In genomic region chr4:140048419-140049022, GRCh38 we compare ENCODE assay signal across 8 cellular contexts.
DNase-seq lines count a peak whose midpoint lies in the region; ATAC-seq and TF ChIP-seq lines count a peak whose summit lies in the region.

No MANE protein-coding gene starts in this region.

- H3K9ac ChIP-seq in mammary epithelial cell (ENCODE audit: insufficient read depth, low read length): no peak overlapping the region

- H3K36me3 ChIP-seq in mammary epithelial cell (ENCODE audit: insufficient read depth, low read length) (no peaks in the 10 kb centered on the region), aorta (ENCODE audit: control insufficient read depth in 1 of 2, insufficient read depth in 2 of 2, low read length in 1 of 2) (no peaks in the 10 kb centered on the region)
- no peaks in the 10 kb centered on the region for H3K36me3 ChIP-seq in effector memory CD4-positive, alpha-beta T cell (ENCODE audit: control insufficient read depth, insufficient read depth, low read length)

- CTCF ChIA-PET in mammary epithelial cell (lab: Charles Lee; ENCODE audit: low non-redundant PET): no interaction called here

- H3K9me3 ChIP-seq in mammary epithelial cell (replicated peaks; ENCODE audit: insufficient read depth, low read length) (no peaks in the 10 kb centered on the region), mononuclear cell (ENCODE audit: low read depth, low read length) (no peaks in the 10 kb centered on the region), aorta (ENCODE audit: control insufficient read depth, low read length) (no peaks in the 10 kb centered on the region)
- H3K9me3 ChIP-seq in effector memory CD4-positive, alpha-beta T cell (ENCODE audit: control insufficient read depth, low read length): no peaks in the 10 kb centered on the region

- TF ChIP-seq CTCF in mammary epithelial cell (conservative IDR thresholded peaks at IDR 0.05 in 1 of 2, IDR thresholded peaks at IDR 0.05 in 1 of 2; ENCODE audit: extremely low read depth in 1 of 2, insufficient read depth in 1 of 2, low read depth in 1 of 2, low read length in 2 of 2): no peak

- H3K27me3 Mint-ChIP-seq in stimulated activated naive CD8-positive, alpha-beta T cell treated with anti-CD3 and anti-CD28 coated beads, Interleukin-15, Interleukin-2, amounts not matched to agents 100 ng/mL and 50 ng/mL, for 24 hours: peaks cover 3% of the 10 kb centered on the region

- peak overlapping the region; percentile 83 for H3K4me3 Mint-ChIP-seq in stimulated activated naive CD8-positive, alpha-beta T cell treated with anti-CD3 and anti-CD28 coated beads, Interleukin-15, Interleukin-2, amounts not matched to agents 100 ng/mL and 50 ng/mL, for 24 hours

- ATAC-seq in stimulated activated naive CD8-positive, alpha-beta T cell treated with anti-CD3 and anti-CD28 coated beads, Interleukin-15, Interleukin-2, amounts not matched to agents 100 U/mL and 50 U/mL, for 24 hours: no peak
- ATAC-seq in aorta (ENCODE audit: low FRiP score) (no peak), GM21528 (IDR thresholded peaks at IDR 0.05; ENCODE audit: low FRiP score, unreplicated experiment) (no peak)

- no peak for DNase-seq in stimulated activated naive CD8-positive, alpha-beta T cell treated with anti-CD3 and anti-CD28 coated beads, Interleukin-15, Interleukin-2, amounts not matched to agents 100 U/mL and 50 U/mL, for 24 hours
- DNase-seq in mammary epithelial cell (no peak), aorta (no peak), dermis blood vessel endothelial cell (no peak)
- no peak for DNase-seq in effector memory CD4-positive, alpha-beta T cell

- H4K20me1 ChIP-seq in mammary epithelial cell (ENCODE audit: insufficient read depth, low read length): no peaks in the 10 kb centered on the region

- peaks cover 52% of the 10 kb centered on the region for H3K4me1 Mint-ChIP-seq in stimulated activated naive CD8-positive, alpha-beta T cell treated with anti-CD3 and anti-CD28 coated beads, Interleukin-15, Interleukin-2, amounts not matched to agents 100 ng/mL and 50 ng/mL, for 24 hours (ENCODE audit: low read depth)

- H3K4me3 ChIP-seq in mammary epithelial cell (replicated peaks in 1 of 3; ENCODE audit: insufficient read depth in 1 of 3, low read depth in 2 of 3, low read length in 3 of 3) (peak overlapping the region; percentile 25 to 33 (median 30)), mononuclear cell (ENCODE audit: low read length) (peak overlapping the region; percentile 18), aorta (ENCODE audit: low read length in 2 of 2) (peak overlapping the region; percentile 7 to 55)
- H3K4me3 ChIP-seq in effector memory CD4-positive, alpha-beta T cell (ENCODE audit: insufficient read depth, low read depth, low read length, poor library complexity, severe bottlenecking): no peak overlapping the region

- H3K9me3 Mint-ChIP-seq in stimulated activated naive CD8-positive, alpha-beta T cell treated with anti-CD3 and anti-CD28 coated beads, Interleukin-15, Interleukin-2, amounts not matched to agents 100 ng/mL and 50 ng/mL, for 24 hours: no peaks in the 10 kb centered on the region

- no peak overlapping the region for H3K27ac Mint-ChIP-seq in stimulated activated naive CD8-positive, alpha-beta T cell treated with anti-CD3 and anti-CD28 coated beads, Interleukin-15, Interleukin-2, amounts not matched to agents 100 ng/mL and 50 ng/mL, for 24 hours

- BruUV-seq in mammary epithelial cell (replicated peaks; lab: Mats Ljungman, UMichigan): no TSS peak

- in situ Hi-C loops in mammary epithelial cell (cut with MboI; ENCODE audit: low sequenced_read_pairs in 2 of 2): no loop called here

- peak overlapping the region; percentile 73 for H3K4me2 ChIP-seq in mammary epithelial cell (ENCODE audit: insufficient read depth, low read depth, low read length)

- peaks cover 7% of the 10 kb centered on the region for H3K4me1 ChIP-seq in mammary epithelial cell (ENCODE audit: insufficient read depth, low read length)
- peaks cover 54% of the 10 kb centered on the region for H3K4me1 ChIP-seq in mononuclear cell (ENCODE audit: insufficient read depth, low read length)
- H3K4me1 ChIP-seq in aorta (ENCODE audit: control insufficient read depth in 1 of 2, insufficient read depth in 2 of 2, low read length in 2 of 2): peaks cover 3 to 6% of the 10 kb centered on the region in 2 donors
- peaks cover 4% of the 10 kb centered on the region for H3K4me1 ChIP-seq in effector memory CD4-positive, alpha-beta T cell (ENCODE audit: control insufficient read depth, insufficient read depth, low read length, poor library complexity, severe bottlenecking)

- H3K27me3 ChIP-seq in mammary epithelial cell (ENCODE audit: insufficient read depth, low read length): no peaks in the 10 kb centered on the region
- H3K27me3 ChIP-seq in mononuclear cell (ENCODE audit: insufficient read depth, low read length): no peaks in the 10 kb centered on the region
- no peaks in the 10 kb centered on the region for H3K27me3 ChIP-seq in aorta (ENCODE audit: control insufficient read depth in 1 of 2, insufficient read depth in 2 of 2, low read length in 1 of 2)
- no peaks in the 10 kb centered on the region for H3K27me3 ChIP-seq in effector memory CD4-positive, alpha-beta T cell (replicated peaks; ENCODE audit: control insufficient read depth, insufficient read depth, low read length, poor library complexity, severe bottlenecking)

- H3K27ac ChIP-seq in mammary epithelial cell (ENCODE audit: insufficient read depth, low read depth, low read length) (no peak overlapping the region), aorta (ENCODE audit: low read depth in 1 of 2, low read length in 2 of 2) (peak overlapping the region in 1 of 2 donors; percentile 23)
- no peak overlapping the region for H3K27ac ChIP-seq in effector memory CD4-positive, alpha-beta T cell (ENCODE audit: insufficient read depth, low read length, poor library complexity, severe bottlenecking)

- no peaks in the 10 kb centered on the region for H3K36me3 Mint-ChIP-seq in stimulated activated naive CD8-positive, alpha-beta T cell treated with anti-CD3 and anti-CD28 coated beads, Interleukin-15, Interleukin-2, amounts not matched to agents 100 ng/mL and 50 ng/mL, for 24 hours (ENCODE audit: low read depth)

- dilution Hi-C loops in mammary epithelial cell (cut with HindIII; ENCODE audit: low sequenced_read_pairs): no loop called here

- peak overlapping the region; percentile 87 for H2AFZ ChIP-seq in mammary epithelial cell (ENCODE audit: low read depth, low read length)

- WGBS in mammary epithelial cell (ENCODE audit: low coverage, missing lambda C conversion rate): 15% methylated on average over 4 of the region's 4 CpGs
- WGBS in aorta, 2 donors: 5 to 9% methylated on average over 4 of the region's 4 CpGs

- intact Hi-C loops in mammary epithelial cell (cut with micrococcal nuclease) (no loop called here), aorta (cut with DNase I) (loop anchor here (2.0 to 5.0 kb wide), 4 partner anchors 102 to 306 kb away; no protein-coding TSS in a partner anchor)

- no peaks in the 10 kb centered on the region for H3K79me2 ChIP-seq in mammary epithelial cell (ENCODE audit: insufficient read depth, low read length)
